8 cellular contexts compared by ENCODE assay signal in the genomic region with DNA sequence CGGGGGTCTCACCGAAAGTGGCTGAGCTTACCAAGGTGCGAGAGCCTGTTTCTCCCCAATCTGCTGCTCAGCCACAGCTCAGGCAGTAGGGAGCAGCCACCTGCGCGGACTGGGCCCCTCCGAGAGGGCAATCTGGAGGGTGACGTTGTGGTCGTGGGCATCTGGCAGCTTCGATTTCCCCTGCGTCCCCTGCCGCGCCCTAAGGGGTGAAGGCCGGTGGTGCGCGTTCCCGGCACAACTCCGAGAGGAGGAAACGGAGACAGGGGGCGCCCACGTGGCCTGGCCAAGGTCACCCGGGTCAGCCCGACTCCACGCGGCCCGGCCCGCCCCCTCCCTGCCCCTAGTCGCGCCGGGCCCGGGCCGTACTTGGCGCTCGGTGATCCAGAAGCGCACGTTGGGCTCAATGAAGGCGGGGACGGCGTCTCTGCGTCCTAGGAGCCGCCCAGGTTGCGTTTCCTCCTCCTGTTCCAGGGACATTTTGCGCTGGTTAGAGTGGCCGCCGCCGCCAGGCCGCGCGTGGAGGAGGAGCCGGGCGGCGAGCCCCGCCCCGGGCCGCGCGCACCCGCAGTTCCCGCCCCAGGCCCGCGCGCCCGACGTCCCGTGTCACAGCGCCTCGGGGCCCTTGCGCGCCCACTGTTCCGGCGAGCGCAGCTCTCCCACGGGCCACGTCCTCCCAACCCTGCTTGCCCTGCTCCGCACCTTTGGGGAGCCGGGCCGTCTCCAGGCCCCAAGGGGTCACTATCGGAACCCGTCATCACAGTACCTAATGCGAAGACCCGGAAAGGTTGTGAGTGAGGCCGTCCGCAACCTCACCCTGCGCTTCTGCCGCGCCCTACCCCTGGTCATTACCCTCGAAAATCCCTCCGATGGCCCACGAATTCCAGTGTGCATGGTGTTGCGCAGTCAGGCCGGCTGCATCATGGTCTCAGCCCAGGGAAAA. TPM values are rescaled to one million over a fixed set of nuclear protein-coding genes. Genes with fewer than 3 reads are reported as not detected.
DNase-seq lines count a peak whose midpoint lies in the region; ATAC-seq, FAIRE-seq and TF ChIP-seq lines count a peak whose summit lies in the region.

Gene SFXN4 (minus strand): TSS at position 544 of the 940 bp plus-strand sequence. CDS start 67 bp downstream, at position 477.

- peaks cover 52% of the 10 kb centered on the region for H3K36me3 Mint-ChIP-seq in activated CD4-positive, alpha-beta T cell treated with anti-CD3 and anti-CD28 coated beads for 36 hours (ENCODE audit: low read depth)

- H3K9me3 Mint-ChIP-seq in activated CD4-positive, alpha-beta T cell treated with anti-CD3 and anti-CD28 coated beads for 36 hours (ENCODE audit: low read depth) = no peaks in the 10 kb centered on the region

- peak within 1 kb of the TSS; percentile 86 for H3K4me3 Mint-ChIP-seq in activated CD4-positive, alpha-beta T cell treated with anti-CD3 and anti-CD28 coated beads for 36 hours

- H3K9me3 ChIP-seq in A549 (no peaks in the 10 kb centered on the region), left lung (no peaks in the 10 kb centered on the region)

- H3K27ac ChIP-seq in A549 = peak within 1 kb of the TSS; percentile 93 to 95
- H3K27ac ChIP-seq in left lung = peak within 1 kb of the TSS; percentile 83 to 89

- peak within 1 kb of the TSS; percentile 83 for H3K4me2 ChIP-seq in A549

- TF ChIP-seq RAD21 in A549 (conservative IDR thresholded peaks at IDR 0.05 in 1 of 2, IDR thresholded peaks at IDR 0.05 in 1 of 2) = no peak; a peak in 1 of 5 replicates

- TF ChIP-seq POLR2A in A549 (IDR thresholded peaks at IDR 0.05; ENCODE audit: low read length) (peak; percentile 23), GM18505 (IDR thresholded peaks at IDR 0.05; ENCODE audit: borderline replicate concordance, extremely low read depth, insufficient read depth, insufficient read length) (peak; percentile 88)

- H3K4me1 ChIP-seq in A549 = peaks cover 14% of the 10 kb centered on the region
- peaks cover 3 to 24% of the 10 kb centered on the region in 2 donors for H3K4me1 ChIP-seq in left lung

- DNase-seq in A549 (ENCODE audit: low read depth in 1 of 2, low spot score in 1 of 2) = peak; percentile 57 to 76
- peak; percentile 36 for DNase-seq in NCI-H2227 treated with DMSO at 0.1 percent for 48 hours (lab: John Stamatoyannopoulos, UW)
- DNase-seq in activated CD4-positive, alpha-beta T cell treated with anti-CD3 and anti-CD28 coated beads for 36 hours = peak; percentile 87
- DNase-seq in choroid plexus epithelial cell (ENCODE audit: low read depth) = peak; percentile 44
- peak; percentile 86 to 96 for DNase-seq in left lung
- peak; percentile 74 to 76 for DNase-seq in stimulated activated CD4-positive, alpha-beta T cell treated with anti-CD3 and anti-CD28 coated beads, Interleukin-2, amount 100 ng/mL, for 48 hours

- CTCF ChIA-PET in A549 (lab: Yijun Ruan, JAX) = interaction anchor here (0.7 to 2.0 kb wide), 6 partner anchors 9 to 30 kb away, joined by 3 to 5 read pairs (median 3); no protein-coding TSS in a partner anchor
- CTCF ChIA-PET in activated CD4-positive, alpha-beta T cell treated with anti-CD3 and anti-CD28 coated beads for 36 hours (lab: Charles Lee) = interaction anchor here (1.0 to 1.5 kb wide), 5 partner anchors 15 to 139 kb away, joined by 3 to 7 read pairs (median 4); partner anchors contain the start of gene GRK5

- H3K27ac Mint-ChIP-seq in activated CD4-positive, alpha-beta T cell treated with anti-CD3 and anti-CD28 coated beads for 36 hours = peak within 1 kb of the TSS; percentile 94

- peaks cover 40% of the 10 kb centered on the region for H3K4me1 Mint-ChIP-seq in activated CD4-positive, alpha-beta T cell treated with anti-CD3 and anti-CD28 coated beads for 36 hours

- no peak for TF ChIP-seq EP300 in A549 (IDR thresholded peaks at IDR 0.05)

- no peaks in the 10 kb centered on the region for H3K27me3 ChIP-seq in left lung

- H3K36me3 ChIP-seq in left lung = peaks cover 0 to 51% of the 10 kb centered on the region in 2 donors

- peak; percentile 82 to 92 for ATAC-seq in A549
- ATAC-seq in GM18505 (IDR thresholded peaks at IDR 0.05; ENCODE audit: unreplicated experiment) = peak; percentile 93
- peak; percentile 89 for ATAC-seq in HG02943 (IDR thresholded peaks at IDR 0.05; ENCODE audit: low read depth, unreplicated experiment)
- peak; percentile 94 for ATAC-seq in activated CD4-positive, alpha-beta T cell treated with anti-CD3 and anti-CD28 coated beads for 36 hours
- peak; percentile 99 for ATAC-seq in left lung

- POLR2A ChIA-PET in A549 (lab: Yijun Ruan, JAX) = interaction anchor here (1.0 to 1.1 kb wide), 4 partner anchors 53 to 135 kb away, joined by 3 to 6 read pairs (median 4); partner anchors contain the start of gene DENND10
- POLR2A ChIA-PET in activated CD4-positive, alpha-beta T cell treated with anti-CD3 and anti-CD28 coated beads for 36 hours (lab: Charles Lee) = interaction anchor here (0.5 to 1.1 kb wide), 3 partner anchors 9 to 86 kb away, joined by 3 to 4 read pairs (median 3); no protein-coding TSS in a partner anchor

- no peak for FAIRE-seq in A549 (lab: Jason Lieb, UNC)

- intact Hi-C loops in activated CD4-positive, alpha-beta T cell treated with anti-CD3 and anti-CD28 coated beads for 36 hours (cut with DNase I, micrococcal nuclease) = loop anchor here (1.0 to 2.0 kb wide), 8 partner anchors 13 to 708 kb away; partner anchors contain the start of genes DENND10 (in 2 of the 2), GRK5 (in 2 of the 2), PRDX3 (in 2 of the 2) and BAG3 (in 1 of the 2)
- intact Hi-C loops in left lung (cut with DNase I) = no loop called here

- H3K27me3 Mint-ChIP-seq in activated CD4-positive, alpha-beta T cell treated with anti-CD3 and anti-CD28 coated beads for 36 hours = no peaks in the 10 kb centered on the region

- H3K4me3 ChIP-seq in A549 (peak within 1 kb of the TSS; percentile 57), choroid plexus epithelial cell (ENCODE audit: low read depth, low read length) (peak within 1 kb of the TSS; percentile 86), left lung (peak within 1 kb of the TSS; percentile 81 to 92)

- TF ChIP-seq CTCF in A549 (IDR thresholded peaks at IDR 0.05) = no peak
- TF ChIP-seq CTCF in choroid plexus epithelial cell (conservative IDR thresholded peaks at IDR 0.05; ENCODE audit: low read depth, low read length) = no peak
- TF ChIP-seq CTCF in left lung (IDR thresholded peaks at IDR 0.05) = no peak

- 4% methylated on average over 26 of the region's 90 CpGs for WGBS in A549 (ENCODE audit: missing lambda C conversion rate)

TF ChIP-seq in A549, 52 proteins besides CTCF, POLR2A, EP300 and RAD21 (continues in another document):
- no peak for TF ChIP-seq REST (IDR thresholded peaks at IDR 0.05)
- no peak for TF ChIP-seq RNF2 (IDR thresholded peaks at IDR 0.05; ENCODE audit: borderline replicate concordance, low read depth)
- 0 out of 3 replicates have a peak, but pooled peaks have one; percentile 16 for TF ChIP-seq SMC3 (IDR thresholded peaks at IDR 0.05)
- peak; percentile 68; the same call in 1 of the 2 replicates for TF ChIP-seq PHF8 (IDR thresholded peaks at IDR 0.05; ENCODE audit: borderline replicate concordance, low read depth)
- TF ChIP-seq, protein P1, sequence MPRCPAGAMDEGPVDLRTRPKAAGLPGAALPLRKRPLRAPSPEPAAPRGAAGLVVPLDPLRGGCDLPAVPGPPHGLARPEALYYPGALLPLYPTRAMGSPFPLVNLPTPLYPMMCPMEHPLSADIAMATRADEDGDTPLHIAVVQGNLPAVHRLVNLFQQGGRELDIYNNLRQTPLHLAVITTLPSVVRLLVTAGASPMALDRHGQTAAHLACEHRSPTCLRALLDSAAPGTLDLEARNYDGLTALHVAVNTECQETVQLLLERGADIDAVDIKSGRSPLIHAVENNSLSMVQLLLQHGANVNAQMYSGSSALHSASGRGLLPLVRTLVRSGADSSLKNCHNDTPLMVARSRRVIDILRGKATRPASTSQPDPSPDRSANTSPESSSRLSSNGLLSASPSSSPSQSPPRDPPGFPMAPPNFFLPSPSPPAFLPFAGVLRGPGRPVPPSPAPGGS (IDR thresholded peaks at IDR 0.05) = peak; percentile 71
- TF ChIP-seq E2F6 (IDR thresholded peaks at IDR 0.05; ENCODE audit: borderline replicate concordance, low read depth) = peak; percentile 76

RNA-seq across cellular contexts. Expression of gene SFXN4, which starts in this region (rescaled TPM):
- polyA plus RNA-seq in A549 (2011; rRNA removed) = 59.4 and 66.0 TPM in 2 replicates
- polyA plus RNA-seq in A549 (2012; cell fraction: cytosol; rRNA removed) = 38.8 and 43.5 TPM in 2 replicates
- 21.4 and 32.5 TPM in 2 replicates for polyA plus RNA-seq in A549 (2012; cell fraction: nucleus; rRNA removed)
- 39.3 to 44.2 TPM (median 42.7 TPM) in 3 replicates for polyA plus RNA-seq in A549 (2017; fragmentation: RNase III; extraction: RNeasy Plus Mini Kit Qiagen cat#74134 plus additional on column Dnase treatment)
- polyA minus RNA-seq in A549 (2011; rRNA and poly(A)+ RNA removed) = 22.5 and 30.3 TPM in 2 replicates
- 10 to 100 TPM; 38.7 to 44.7 TPM for total RNA-seq in activated CD4-positive, alpha-beta T cell treated with anti-CD3 and anti-CD28 coated beads for 36 hours
- 10 to 100 TPM; 13.2 to 23.1 TPM for total RNA-seq in left lung

Comparison
In these comparisons a context has a peak if more than half of its experiments do, and no peak if none do; other contexts are left out.
1. Peak in every context shown above with its lines: DNase-seq, ATAC-seq, H3K4me3 ChIP-seq and H3K27ac ChIP-seq.
2. DNase-seq: peak in every context shown above with its lines; median percentile 91 in left lung; 87 in activated CD4-positive, alpha-beta T cell treated with anti-CD3 and anti-CD28 coated beads for 36 hours; 75 in stimulated activated CD4-positive, alpha-beta T cell treated with anti-CD3 and anti-CD28 coated beads, Interleukin-2, amount 100 ng/mL, for 48 hours; 66 in A549; 44 in choroid plexus epithelial cell; 36 in NCI-H2227 treated with DMSO at 0.1 percent for 48 hours.
3. intact Hi-C loops: an anchor here in activated CD4-positive, alpha-beta T cell treated with anti-CD3 and anti-CD28 coated beads for 36 hours (1.0 to 2.0 kb wide); none called in left lung.